ENCODE assay signal across 16 cellular contexts in genomic region chr5:1761453-1761755, GRCh38.
"Had no signal": no experiment of that assay in that cellular context is flagged by ENCODE, and none has a peak within 500 bp of the region (broad histone marks: within the 10 kb centered on the region; RNA-seq: fewer than 3 reads in every experiment).

No MANE protein-coding gene starts in this region.

- H3K79me2 ChIP-seq: parathyroid adenoma had no signal

- H3K9ac ChIP-seq: parathyroid adenoma had no signal

- DNase-seq: activated CD4-positive, alpha-beta T cell treated with anti-CD3 and anti-CD28 coated beads for 48 hours; activated naive CD8-positive, alpha-beta T cell treated with anti-CD3 and anti-CD28 coated beads, Interleukin-2, amount 50 U/mL, for 24 hours; activated T-cell treated with anti-CD3 and anti-CD28 coated beads, Interleukin-2, amount 50 U/mL, for 4 hours; effector memory CD4-positive, alpha-beta T cell; foreskin keratinocyte; stimulated activated CD4-positive, alpha-beta T cell treated with anti-CD3 and anti-CD28 coated beads, Interleukin-15, amount 100 ng/mL, for 24 hours; stimulated activated CD4-positive, alpha-beta T cell treated with anti-CD3 and anti-CD28 coated beads, Interleukin-4, amount 100 ng/mL, for 1 hour; stimulated activated naive CD4-positive, alpha-beta T cell; T-helper 2 cell; trophoblast cell had no signal

- H3K9me3 Mint-ChIP-seq: activated naive CD8-positive, alpha-beta T cell treated with anti-CD3 and anti-CD28 coated beads, Interleukin-2, amount 50 U/mL, for 24 hours; dendritic cell treated with granulocyte-macrophage colony-stimulating factor and Interleukin-4, amounts not matched to agents 40 ng/mL and 50 ng/mL, for 4 days; neural crest cell had no signal

- H3K9me3 ChIP-seq: suprapubic skin had no signal

- H3K4me1 ChIP-seq: foreskin keratinocyte, parathyroid adenoma, suprapubic skin had no signal

- H3K27ac ChIP-seq: foreskin keratinocyte, parathyroid adenoma, SJSA1, suprapubic skin had no signal

- ATAC-seq: activated naive CD8-positive, alpha-beta T cell treated with anti-CD3 and anti-CD28 coated beads, Interleukin-2, amount 50 U/mL, for 24 hours; activated T-cell treated with anti-CD3 and anti-CD28 coated beads, Interleukin-2, amount 50 U/mL, for 4 hours; foreskin keratinocyte; WTC11 had no signal

- H3K4me3 ChIP-seq: SJSA1, suprapubic skin had no signal

- H2AFZ ChIP-seq: parathyroid adenoma had no signal

- H3K27ac Mint-ChIP-seq: activated naive CD8-positive, alpha-beta T cell treated with anti-CD3 and anti-CD28 coated beads, Interleukin-2, amount 50 U/mL, for 24 hours; dendritic cell treated with granulocyte-macrophage colony-stimulating factor and Interleukin-4, amounts not matched to agents 40 ng/mL and 50 ng/mL, for 4 days; WTC11 had no signal

- H3K4me1 Mint-ChIP-seq: activated naive CD8-positive, alpha-beta T cell treated with anti-CD3 and anti-CD28 coated beads, Interleukin-2, amount 50 U/mL, for 24 hours had no signal

- H3K36me3 ChIP-seq: SJSA1, suprapubic skin had no signal

- H3K4me3 Mint-ChIP-seq: activated naive CD8-positive, alpha-beta T cell treated with anti-CD3 and anti-CD28 coated beads, Interleukin-2, amount 50 U/mL, for 24 hours; activated T-cell treated with anti-CD3 and anti-CD28 coated beads, Interleukin-2, amount 50 U/mL, for 4 hours; dendritic cell treated with granulocyte-macrophage colony-stimulating factor and Interleukin-4, amounts not matched to agents 40 ng/mL and 50 ng/mL, for 4 days; neural crest cell; WTC11 had no signal
